8 cellular contexts compared by ENCODE assay signal in genomic region chr19:4399871-4400768, GRCh38. TPM values are rescaled to one million over a fixed set of nuclear protein-coding genes. Genes with fewer than 3 reads are reported as not detected.
A peak's percentile ranks its signal among the peaks of the same experiment; 100 is the strongest.
DNase-seq lines count a peak whose midpoint lies in the region; ATAC-seq and TF ChIP-seq lines count a peak whose summit lies in the region.

TSS of gene SH3GL1 (minus strand) at chr19:4400547. CDS start at chr19:4400368, 179 bp downstream.

- no peaks in the 10 kb centered on the region for H3K27me3 Mint-ChIP-seq in activated T-helper 2 cell treated with anti-CD3 and anti-CD28 coated beads, Interferon-gamma antibody, Interleukin-2, Interleukin-4, amounts not matched to agents 10 μg/mL and 5 μg/mL and 100 μg/mL, durations not matched to agents 14 hours and 24 hours and 36 hours (ENCODE audit: low read depth)
- no peaks in the 10 kb centered on the region for H3K27me3 Mint-ChIP-seq in nephron progenitor cell (ENCODE audit: low read depth, poor library complexity)
- no peaks in the 10 kb centered on the region for H3K27me3 Mint-ChIP-seq in stimulated activated naive CD8-positive, alpha-beta T cell treated with anti-CD3 and anti-CD28 coated beads, Interleukin-15, amount 100 ng/mL, for 72 hours

- peak; percentile 73 for ATAC-seq in stimulated activated naive CD8-positive, alpha-beta T cell treated with anti-CD3 and anti-CD28 coated beads, Interleukin-15, amount 100 ng/mL, for 72 hours

- peak; percentile 96 for DNase-seq in ELF-1 (ENCODE audit: low read depth, low spot score)
- DNase-seq in H4 (ENCODE audit: low spot score): peak; percentile 83
- peak; percentile 76 for DNase-seq in LNCaP clone FGC (ENCODE audit: low read depth)
- DNase-seq in RPMI8226: peak; percentile 94
- peak; percentile 87 for DNase-seq in activated T-helper 2 cell treated with anti-CD3 and anti-CD28 coated beads, Interferon-gamma antibody, Interleukin-2, Interleukin-4, amounts not matched to agents 10 μg/mL and 5 μg/mL and 100 μg/mL, durations not matched to agents 14 hours and 24 hours and 36 hours (ENCODE audit: low spot score)
- peak; percentile 92 for DNase-seq in fibroblast of the aortic adventitia (ENCODE audit: low read depth)
- peak; percentile 94 for DNase-seq in nephron progenitor cell
- peak; percentile 91 to 93 for DNase-seq in stimulated activated naive CD8-positive, alpha-beta T cell treated with anti-CD3 and anti-CD28 coated beads, Interleukin-15, amount 100 ng/mL, for 72 hours

- peak within 1 kb of the TSS; percentile 90 for H3K4me3 Mint-ChIP-seq in activated T-helper 2 cell treated with anti-CD3 and anti-CD28 coated beads, Interferon-gamma antibody, Interleukin-2, Interleukin-4, amounts not matched to agents 10 μg/mL and 5 μg/mL and 100 μg/mL, durations not matched to agents 14 hours and 24 hours and 36 hours (ENCODE audit: low read depth)
- peak within 1 kb of the TSS; percentile 89 for H3K4me3 Mint-ChIP-seq in nephron progenitor cell
- peak within 1 kb of the TSS; percentile 94 to 97 for H3K4me3 Mint-ChIP-seq in stimulated activated naive CD8-positive, alpha-beta T cell treated with anti-CD3 and anti-CD28 coated beads, Interleukin-15, amount 100 ng/mL, for 72 hours

- peaks cover 51% of the 10 kb centered on the region for H3K4me1 Mint-ChIP-seq in activated T-helper 2 cell treated with anti-CD3 and anti-CD28 coated beads, Interferon-gamma antibody, Interleukin-2, Interleukin-4, amounts not matched to agents 10 μg/mL and 5 μg/mL and 100 μg/mL, durations not matched to agents 14 hours and 24 hours and 36 hours (ENCODE audit: low read depth)
- peaks cover 66% of the 10 kb centered on the region for H3K4me1 Mint-ChIP-seq in nephron progenitor cell
- peaks cover 80% of the 10 kb centered on the region for H3K4me1 Mint-ChIP-seq in stimulated activated naive CD8-positive, alpha-beta T cell treated with anti-CD3 and anti-CD28 coated beads, Interleukin-15, amount 100 ng/mL, for 72 hours

- H3K27ac Mint-ChIP-seq in activated T-helper 2 cell treated with anti-CD3 and anti-CD28 coated beads, Interferon-gamma antibody, Interleukin-2, Interleukin-4, amounts not matched to agents 10 μg/mL and 5 μg/mL and 100 μg/mL, durations not matched to agents 14 hours and 24 hours and 36 hours: peak within 1 kb of the TSS; percentile 90
- H3K27ac Mint-ChIP-seq in nephron progenitor cell: peak within 1 kb of the TSS; percentile 81
- peak within 1 kb of the TSS; percentile 92 to 98 for H3K27ac Mint-ChIP-seq in stimulated activated naive CD8-positive, alpha-beta T cell treated with anti-CD3 and anti-CD28 coated beads, Interleukin-15, amount 100 ng/mL, for 72 hours

- intact Hi-C loops in activated T-helper 2 cell treated with anti-CD3 and anti-CD28 coated beads, Interferon-gamma antibody, Interleukin-2, Interleukin-4, amounts not matched to agents 10 μg/mL and 5 μg/mL and 100 μg/mL, durations not matched to agents 14 hours and 24 hours and 36 hours (cut with micrococcal nuclease): loop anchor here (1.0 to 10.0 kb wide), 6 partner anchors 31 to 1222 kb away; partner anchors contain the start of genes HDGFL2, MPND, SAFB and SAFB2

- H3K4me3 ChIP-seq in LNCaP clone FGC (ENCODE audit: low read depth, low read length) (peak within 1 kb of the TSS; percentile 96), fibroblast of the aortic adventitia (ENCODE audit: low read depth, low read length) (peak within 1 kb of the TSS; percentile 89)

- TF ChIP-seq CTCF in LNCaP clone FGC (IDR thresholded peaks at IDR 0.05; ENCODE audit: control insufficient read depth, extremely low read depth, insufficient read depth): peak; percentile 100
- peak; percentile 92 for TF ChIP-seq CTCF in fibroblast of the aortic adventitia (IDR thresholded peaks at IDR 0.05; ENCODE audit: insufficient read depth, low read length)
- peak; percentile 84 for TF ChIP-seq CTCF in nephron progenitor cell (IDR thresholded peaks at IDR 0.05)

- H3K36me3 Mint-ChIP-seq in activated T-helper 2 cell treated with anti-CD3 and anti-CD28 coated beads, Interferon-gamma antibody, Interleukin-2, Interleukin-4, amounts not matched to agents 10 μg/mL and 5 μg/mL and 100 μg/mL, durations not matched to agents 14 hours and 24 hours and 36 hours (ENCODE audit: low read depth): peaks cover 44% of the 10 kb centered on the region
- peaks cover 20% of the 10 kb centered on the region for H3K36me3 Mint-ChIP-seq in nephron progenitor cell (ENCODE audit: low read depth)

- H3K9me3 Mint-ChIP-seq in activated T-helper 2 cell treated with anti-CD3 and anti-CD28 coated beads, Interferon-gamma antibody, Interleukin-2, Interleukin-4, amounts not matched to agents 10 μg/mL and 5 μg/mL and 100 μg/mL, durations not matched to agents 14 hours and 24 hours and 36 hours: no peaks in the 10 kb centered on the region
- no peaks in the 10 kb centered on the region for H3K9me3 Mint-ChIP-seq in nephron progenitor cell
- H3K9me3 Mint-ChIP-seq in stimulated activated naive CD8-positive, alpha-beta T cell treated with anti-CD3 and anti-CD28 coated beads, Interleukin-15, amount 100 ng/mL, for 72 hours: no peaks in the 10 kb centered on the region

RNA-seq across cellular contexts. Expression of gene SH3GL1, which starts in this region (rescaled TPM):
- 34.1 TPM in 2 replicates for total RNA-seq in H4 (2014; rRNA removed; shearing (Covaris generic))
- total RNA-seq in activated T-helper 2 cell treated with anti-CD3 and anti-CD28 coated beads, Interferon-gamma antibody, Interleukin-2, Interleukin-4, amounts not matched to agents 10 μg/mL and 5 μg/mL and 100 μg/mL, durations not matched to agents 14 hours and 24 hours and 36 hours: 49.2 and 56.3 TPM in 2 replicates
- total RNA-seq in fibroblast of the aortic adventitia (ENCODE audit: low replicate concordance): 49.1 and 97.2 TPM in 2 replicates

Comparison
In these comparisons a context has a peak if more than half of its experiments do, and no peak if none do; other contexts are left out.
1. Peak in every context shown above with its lines: DNase-seq, ATAC-seq and H3K4me3 ChIP-seq.